ENCODE assay signal across 13 cellular contexts in the genomic region with DNA sequence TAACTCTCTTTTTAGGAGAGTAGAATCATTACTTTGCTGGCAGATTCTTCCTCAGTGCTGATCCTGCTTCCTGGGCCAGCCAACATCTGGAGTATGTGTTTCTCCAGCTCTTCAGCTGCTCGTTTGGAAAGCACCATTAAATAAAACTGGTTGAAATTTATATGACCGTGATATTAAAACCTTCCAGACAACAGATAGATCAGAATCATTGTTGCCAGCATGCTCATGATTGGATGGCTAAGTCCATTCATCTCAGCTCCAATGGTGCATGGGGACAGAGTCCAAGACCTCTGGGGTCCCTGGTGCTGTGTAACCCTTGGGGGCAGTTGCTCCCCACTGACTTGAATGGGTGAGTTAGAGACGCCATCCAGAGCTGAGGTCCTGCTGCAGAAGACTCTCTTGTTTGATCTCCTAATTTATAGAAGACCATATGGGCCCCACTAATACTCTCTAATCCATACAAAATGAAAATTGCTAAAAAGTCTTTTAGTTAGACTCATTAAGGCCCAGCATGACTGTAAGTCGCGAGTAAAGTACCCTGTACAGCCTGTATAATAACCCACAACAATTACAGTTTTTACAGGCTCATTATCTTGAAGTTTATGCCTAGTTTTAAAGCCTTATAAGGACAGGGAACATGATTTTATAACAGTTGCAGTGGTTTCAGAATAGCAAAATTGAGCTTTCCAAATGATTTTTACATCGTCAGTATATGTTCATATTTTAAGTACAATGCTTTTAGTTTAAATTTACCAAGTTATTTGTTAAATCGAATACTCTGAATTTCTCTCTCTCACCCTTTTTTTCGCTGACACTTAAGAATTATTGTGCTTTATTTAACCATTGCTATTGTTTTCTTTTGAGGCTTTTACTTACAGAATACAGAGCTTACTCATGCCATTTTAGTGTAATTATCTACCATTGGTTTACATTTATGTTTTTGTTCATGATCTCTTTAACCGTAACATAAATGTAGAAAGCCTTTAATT. TPM values are rescaled to one million over a fixed set of nuclear protein-coding genes. Genes with fewer than 3 reads are reported as not detected.
A peak's percentile ranks its signal among the peaks of the same experiment; 100 is the strongest.
DNase-seq lines count a peak whose midpoint lies in the region; ATAC-seq, FAIRE-seq and TF ChIP-seq lines count a peak whose summit lies in the region.
"Had no signal": no experiment of that assay in that cellular context is flagged by ENCODE, and none has a peak within 500 bp of the region (broad histone marks: within the 10 kb centered on the region; RNA-seq: fewer than 3 reads in every experiment).

No MANE protein-coding gene starts in this region.

- H4K20me1 ChIP-seq in keratinocyte (ENCODE audit: control insufficient read depth, extremely low read depth, insufficient read depth, low read length): no peaks in the 10 kb centered on the region

- dilution Hi-C loops in keratinocyte (cut with MboI; ENCODE audit: extremely low pct_ligation_motif_present, low sequenced_read_pairs): no loop called here

- peak overlapping the region; percentile 68 for H3K4me2 ChIP-seq in keratinocyte (ENCODE audit: control insufficient read depth, extremely low read depth, insufficient read depth, low read depth, low read length)

- DNase-seq in adipocyte (ENCODE audit: low read depth): no peak
- no peak for DNase-seq in keratinocyte (ENCODE audit: low read depth, low spot score)
- no peak for DNase-seq in testis
- no peak for DNase-seq in naive thymus-derived CD4-positive, alpha-beta T cell
- DNase-seq in brain microvascular endothelial cell: no peak
- DNase-seq: C1 segment of cervical spinal cord, KBM-7, midbrain, NCI-H1694 treated with DMSO at 0.1 percent for 48 hours had no signal

- no peak overlapping the region for H3K27ac ChIP-seq in HEK293 (ENCODE audit: extremely low read depth, low read depth, low read length)
- no peak overlapping the region for H3K27ac ChIP-seq in keratinocyte (ENCODE audit: control insufficient read depth, insufficient read depth, low read length)
- peak overlapping the region; percentile 29 to 65 for H3K27ac ChIP-seq in testis
- H3K27ac ChIP-seq in naive thymus-derived CD4-positive, alpha-beta T cell (ENCODE audit: low read depth, low read length): no peak overlapping the region
- no peak overlapping the region for H3K27ac ChIP-seq in brain microvascular endothelial cell
- H3K27ac ChIP-seq: parathyroid adenoma had no signal

- H3K4me3 ChIP-seq in HEK293 (ENCODE audit: low read depth, low read length) (no peak overlapping the region), adipocyte (ENCODE audit: low read length) (no peak overlapping the region), keratinocyte (ENCODE audit: control insufficient read depth in 2 of 3, extremely low read depth in 1 of 3, insufficient read depth in 2 of 3, low read depth in 1 of 3, low read length in 3 of 3) (no peak overlapping the region), testis (no peak overlapping the region), brain microvascular endothelial cell (ENCODE audit: low read depth, low read length) (no peak overlapping the region)
- no peak overlapping the region for H3K4me3 ChIP-seq in naive thymus-derived CD4-positive, alpha-beta T cell (ENCODE audit: low read length)

- H3K36me3 ChIP-seq in HEK293 (ENCODE audit: control insufficient read depth in 2 of 2, insufficient read depth in 1 of 2, low read length in 2 of 2) (peaks cover 0 to 10% of the 10 kb centered on the region in 2 experiments; a peak in 1 of 3 replicates), adipocyte (ENCODE audit: control insufficient read depth, insufficient read depth, low read length, severe bottlenecking) (peaks cover 58% of the 10 kb centered on the region), keratinocyte (ENCODE audit: control insufficient read depth in 2 of 2, extremely low read depth in 1 of 2, insufficient read depth in 2 of 2, low read length in 2 of 2) (no peaks in the 10 kb centered on the region), testis (ENCODE audit: low read depth, missing control alignments) (no peaks in the 10 kb centered on the region), brain microvascular endothelial cell (replicated peaks) (peaks cover 6% of the 10 kb centered on the region)
- no peaks in the 10 kb centered on the region for H3K36me3 ChIP-seq in naive thymus-derived CD4-positive, alpha-beta T cell (ENCODE audit: control insufficient read depth in 2 of 3, insufficient read depth in 3 of 3, low read length in 3 of 3)

- H3K36me3 Mint-ChIP-seq in naive thymus-derived CD4-positive, alpha-beta T cell: no peaks in the 10 kb centered on the region
- H3K36me3 Mint-ChIP-seq: activated naive CD4-positive, alpha-beta T cell treated with anti-CD3 and anti-CD28 coated beads, Interleukin-2, amount 50 U/mL, for 72 hours had no signal

- no peaks in the 10 kb centered on the region for H3K79me2 ChIP-seq in keratinocyte (ENCODE audit: control insufficient read depth, insufficient read depth, low read length)
- H3K79me2 ChIP-seq: parathyroid adenoma had no signal

- H3K4me3 Mint-ChIP-seq in naive thymus-derived CD4-positive, alpha-beta T cell: no peak overlapping the region

- CTCF ChIA-PET in HEK293 (lab: Yijun Ruan, JAX): interaction anchor here (0.6 to 1.3 kb wide), 6 partner anchors 12 to 1188 kb away, joined by 3 to 7 read pairs (median 3); no protein-coding TSS in a partner anchor
- CTCF ChIA-PET in naive thymus-derived CD4-positive, alpha-beta T cell (lab: Charles Lee): no interaction called here

- TF ChIP-seq POLR2A in testis (IDR thresholded peaks at IDR 0.05): no peak

- peaks cover 3 to 11% (median 7%) of the 10 kb centered on the region in 7 donors for H3K4me1 Mint-ChIP-seq in naive thymus-derived CD4-positive, alpha-beta T cell

- no peak overlapping the region for H2AFZ ChIP-seq in keratinocyte (ENCODE audit: control insufficient read depth, low read length)
- H2AFZ ChIP-seq: parathyroid adenoma had no signal

- TF ChIP-seq CTCF in HEK293 (tag by site-specific recombination; IDR thresholded peaks at IDR 0.05) (no peak), keratinocyte (optimal IDR thresholded peaks at IDR 0.05 in 1 of 3, IDR thresholded peaks at IDR 0.05 in 1 of 3, conservative IDR thresholded peaks at IDR 0.05 in 1 of 3; ENCODE audit: extremely low read depth in 1 of 3, insufficient read depth in 2 of 3, low read length in 3 of 3) (no peak), testis (IDR thresholded peaks at IDR 0.05) (no peak), brain microvascular endothelial cell (IDR thresholded peaks at IDR 0.05; ENCODE audit: low read depth, low read length, missing control alignments) (no peak)

- ATAC-seq in naive thymus-derived CD4-positive, alpha-beta T cell: no peak
- ATAC-seq in GM19397 (IDR thresholded peaks at IDR 0.05; ENCODE audit: unreplicated experiment): no peak
- ATAC-seq: activated naive CD4-positive, alpha-beta T cell treated with anti-CD3 and anti-CD28 coated beads, Interleukin-2, amount 50 U/mL, for 72 hours had no signal

- peaks cover 0 to 8% (median 0%) of the 10 kb centered on the region in 5 donors for H3K27me3 Mint-ChIP-seq in naive thymus-derived CD4-positive, alpha-beta T cell

- H3K27me3 ChIP-seq in adipocyte (replicated peaks; ENCODE audit: control insufficient read depth, insufficient read depth, low read length) (no peaks in the 10 kb centered on the region), keratinocyte (ENCODE audit: control insufficient read depth, extremely low read depth, insufficient read depth, low read length) (no peaks in the 10 kb centered on the region), testis (no peaks in the 10 kb centered on the region), brain microvascular endothelial cell (replicated peaks) (no peaks in the 10 kb centered on the region)
- H3K27me3 ChIP-seq in naive thymus-derived CD4-positive, alpha-beta T cell (ENCODE audit: control insufficient read depth in 2 of 2, insufficient read depth in 2 of 2, low read length in 2 of 2): no peaks in the 10 kb centered on the region

- H3K4me1 ChIP-seq in HEK293 (ENCODE audit: control insufficient read depth, insufficient read depth, low read length) (peaks cover 2% of the 10 kb centered on the region; the same call in 1 of the 2 replicates), adipocyte (ENCODE audit: control insufficient read depth, insufficient read depth, low read length) (peaks cover 38% of the 10 kb centered on the region), keratinocyte (ENCODE audit: control insufficient read depth, extremely low read depth, insufficient read depth, low read length) (peaks cover 18% of the 10 kb centered on the region), testis (peaks cover 15% of the 10 kb centered on the region)
- no peaks in the 10 kb centered on the region for H3K4me1 ChIP-seq in naive thymus-derived CD4-positive, alpha-beta T cell (ENCODE audit: control insufficient read depth in 2 of 2, insufficient read depth in 2 of 2, low read length in 2 of 2)

- H3K9me3 ChIP-seq in HEK293 (ENCODE audit: control insufficient read depth, insufficient read depth, low read depth, low read length) (no peaks in the 10 kb centered on the region), adipocyte (ENCODE audit: control insufficient read depth, low read length) (no peaks in the 10 kb centered on the region), keratinocyte (ENCODE audit: control insufficient read depth, low read depth, low read length) (no peaks in the 10 kb centered on the region), testis (no peaks in the 10 kb centered on the region)
- no peaks in the 10 kb centered on the region for H3K9me3 ChIP-seq in naive thymus-derived CD4-positive, alpha-beta T cell (ENCODE audit: control insufficient read depth in 2 of 3, low read length in 3 of 3)

- H3K27ac Mint-ChIP-seq in naive thymus-derived CD4-positive, alpha-beta T cell: no peak overlapping the region

- 82 to 86% methylated on average over 9 of the region's 9 CpGs for WGBS in testis, 2 donors

- no peaks in the 10 kb centered on the region for H3K9me1 ChIP-seq in keratinocyte (ENCODE audit: control insufficient read depth, extremely low read depth, insufficient read depth, low read length)

- H3K9ac ChIP-seq in adipocyte (ENCODE audit: low read length) (peak overlapping the region; percentile 30), keratinocyte (ENCODE audit: control insufficient read depth, extremely low read depth, insufficient read depth, low read length) (no peak overlapping the region)
- H3K9ac ChIP-seq: parathyroid adenoma had no signal

- no peak for FAIRE-seq in keratinocyte (lab: Jason Lieb, UNC)

- POLR2A ChIA-PET in HEK293 (lab: Yijun Ruan, JAX): no interaction called here
- POLR2A ChIA-PET in naive thymus-derived CD4-positive, alpha-beta T cell (lab: Charles Lee): interaction anchor here (0.6 kb wide), 1 partner anchor 236 kb away, joined by 3 read pairs; no protein-coding TSS in a partner anchor

- in situ Hi-C loops in brain microvascular endothelial cell (cut with HindIII; ENCODE audit: low pct_ligation_motif_present, low sequenced_read_pairs): no loop called here

- H3K9me3 Mint-ChIP-seq in naive thymus-derived CD4-positive, alpha-beta T cell: no peaks in the 10 kb centered on the region
- H3K9me3 Mint-ChIP-seq: activated naive CD4-positive, alpha-beta T cell treated with anti-CD3 and anti-CD28 coated beads, Interleukin-2, amount 50 U/mL, for 72 hours had no signal

- intact Hi-C loops in testis (cut with DNase I; ENCODE audit: low total_unique reads): no loop called here
- intact Hi-C loops in naive thymus-derived CD4-positive, alpha-beta T cell (cut with micrococcal nuclease): loop anchor here in 1 of 2 donors (5.0 kb wide), 1 partner anchor 32 kb away; no protein-coding TSS in a partner anchor

RNA-seq across cellular contexts. Expression of a gene that starts 60.0 kb away (rescaled TPM):
- 0.63 to 1.2 TPM (median 1.00 TPM) in 3 replicates for polyA plus RNA-seq in keratinocyte
- 3.1 TPM for polyA plus RNA-seq in keratinocyte (2011; ENCODE audit: low read depth)
- polyA plus RNA-seq in keratinocyte (2011; cell fraction: cytosol; rRNA removed): 1.1 and 1.3 TPM in 2 replicates
- 1.4 TPM in 2 replicates for polyA plus RNA-seq in keratinocyte (2011; cell fraction: nucleus; rRNA removed)
- polyA plus RNA-seq in keratinocyte (2012; ENCODE audit: low replicate concordance): 1.3 and 1.5 TPM in 2 replicates
- 0.69 to 3.3 TPM (median 0.72 TPM) in 3 replicates for polyA minus RNA-seq in keratinocyte
- polyA minus RNA-seq in keratinocyte (2011; cell fraction: cytosol; rRNA and poly(A)+ RNA removed): not detected
- 0.84 and 2.3 TPM in 2 replicates for polyA minus RNA-seq in keratinocyte (2011; cell fraction: nucleus; rRNA and poly(A)+ RNA removed)
- total RNA-seq in testis: 10 to 100 TPM; 12.0 to 15.8 TPM
- polyA plus RNA-seq in testis (ENCODE audit: insufficient read depth, low read depth, low replicate concordance): 6.2 TPM
- 1 to 10 TPM in 1 of 5 experiments, under 1 TPM in 3, not detected in 1; 0.11 to 5.7 (median 0.58) TPM for total RNA-seq in naive thymus-derived CD4-positive, alpha-beta T cell
- polyA plus RNA-seq in naive thymus-derived CD4-positive, alpha-beta T cell: not detected

Comparison
In these comparisons a context has a peak if more than half of its experiments do, and no peak if none do; other contexts are left out.
1. H3K27ac ChIP-seq: peak in testis (2 of 2); none in HEK293 (single experiment), keratinocyte (single experiment), naive thymus-derived CD4-positive, alpha-beta T cell (single experiment) and brain microvascular endothelial cell (single experiment).